ENCODE assay signal across 25 cellular contexts in the genomic region with DNA sequence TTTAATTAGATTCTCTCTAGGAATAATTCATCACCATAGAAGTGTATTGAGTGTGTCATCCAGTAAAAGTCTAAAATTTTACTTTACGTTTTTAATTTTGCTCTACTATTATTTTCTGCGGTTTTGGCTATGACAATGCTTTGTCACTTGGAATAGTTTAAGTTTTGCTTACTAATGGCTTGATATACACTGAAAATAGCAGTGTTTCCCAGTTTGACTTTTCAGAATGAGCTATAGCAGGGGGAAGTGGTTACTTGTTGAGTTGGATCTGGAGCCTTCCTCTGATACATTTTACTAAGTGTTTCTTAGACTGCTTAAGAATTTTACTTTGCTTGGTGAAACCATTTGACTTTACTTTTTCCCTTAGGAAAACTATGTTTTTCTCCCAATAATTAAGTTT. TPM values are rescaled to one million over a fixed set of nuclear protein-coding genes. Genes with fewer than 3 reads are reported as not detected.
"Had no signal": no experiment of that assay in that cellular context is flagged by ENCODE, and none has a peak within 500 bp of the region (broad histone marks: within the 10 kb centered on the region; RNA-seq: fewer than 3 reads in every experiment).

No MANE protein-coding gene starts in this region.

- H3K27me3 Mint-ChIP-seq: stimulated activated memory B cell treated with anti-CD40 and anti-IgM and Interleukin-4, amounts not matched to agents 10 μg/mL and 1 μg/mL and 100 μg/mL, for 72 hours; stimulated activated naive CD8-positive, alpha-beta T cell treated with anti-CD3 and anti-CD28 coated beads, Interleukin-15, amount 100 ng/mL, for 72 hours had no signal

- H3K4me3 Mint-ChIP-seq: nephron progenitor cell; stimulated activated memory B cell treated with anti-CD40 and anti-IgM and Interleukin-4, amounts not matched to agents 10 μg/mL and 1 μg/mL and 100 μg/mL, for 72 hours; stimulated activated naive CD8-positive, alpha-beta T cell treated with anti-CD3 and anti-CD28 coated beads, Interleukin-15, amount 100 ng/mL, for 72 hours had no signal

- H3K4me2 ChIP-seq: hepatocyte had no signal

- H3K27ac ChIP-seq: dorsolateral prefrontal cortex, hepatocyte, left ventricle myocardium inferior, neutrophil, psoas muscle, right lobe of liver, testis, tibial nerve, upper lobe of right lung, vagina had no signal

- H3K9me3 ChIP-seq: left ventricle myocardium inferior, neutrophil, psoas muscle, right lobe of liver, testis, tibial nerve, upper lobe of right lung, vagina had no signal

- FAIRE-seq: kidney had no signal

- DNase-seq: dorsolateral prefrontal cortex; effector CD8-positive, alpha-beta T cell; foreskin melanocyte; kidney; left cardiac atrium; left ventricle myocardium inferior; mesenchymal stem cell; midbrain; nephron progenitor cell; psoas muscle; retina; right lobe of liver; stimulated activated CD4-positive, alpha-beta T cell treated with anti-CD3 and anti-CD28 coated beads, Interleukin-4, amount 100 ng/mL, for 1 hour; stimulated activated CD8-positive, alpha-beta memory T cell treated with anti-CD3 and anti-CD28 coated beads, Interleukin-4, amount 100 ng/mL, for 48 hours; stimulated activated naive CD8-positive, alpha-beta T cell treated with anti-CD3 and anti-CD28 coated beads, Interleukin-15, amount 100 ng/mL, for 72 hours; testis; upper lobe of right lung had no signal

- H2AFZ ChIP-seq: hepatocyte had no signal

- H3K27me3 ChIP-seq: dorsolateral prefrontal cortex, hepatocyte, neutrophil, right lobe of liver, testis, tibial nerve, upper lobe of right lung, vagina had no signal

- H3K27ac Mint-ChIP-seq: stimulated activated memory B cell treated with anti-CD40 and anti-IgM and Interleukin-4, amounts not matched to agents 10 μg/mL and 1 μg/mL and 100 μg/mL, for 72 hours; stimulated activated naive CD8-positive, alpha-beta T cell treated with anti-CD3 and anti-CD28 coated beads, Interleukin-15, amount 100 ng/mL, for 72 hours had no signal

- H3K9me3 Mint-ChIP-seq: nephron progenitor cell; stimulated activated memory B cell treated with anti-CD40 and anti-IgM and Interleukin-4, amounts not matched to agents 10 μg/mL and 1 μg/mL and 100 μg/mL, for 72 hours; stimulated activated naive CD8-positive, alpha-beta T cell treated with anti-CD3 and anti-CD28 coated beads, Interleukin-15, amount 100 ng/mL, for 72 hours had no signal

- H3K4me3 ChIP-seq: dorsolateral prefrontal cortex, hepatocyte, left ventricle myocardium inferior, lung, psoas muscle, right lobe of liver, testis, tibial nerve, upper lobe of right lung, vagina had no signal

- ATAC-seq: left cardiac atrium; psoas muscle; right lobe of liver; stimulated activated memory B cell treated with anti-CD40 and anti-IgM and Interleukin-4, amounts not matched to agents 10 μg/mL and 1 μg/mL and 100 μg/mL, for 72 hours; stimulated activated naive CD8-positive, alpha-beta T cell treated with anti-CD3 and anti-CD28 coated beads, Interleukin-15, amount 100 ng/mL, for 72 hours; upper lobe of right lung had no signal

RNA-seq across cellular contexts. Expression of a gene that starts 53.2 kb away (rescaled TPM):
- total RNA-seq: left ventricle myocardium inferior, tibial nerve, upper lobe of right lung had no signal

RNA-seq across cellular contexts. Expression of a gene that starts 55.8 kb away (rescaled TPM):
- total RNA-seq: dorsolateral prefrontal cortex, kidney, left cardiac atrium, left ventricle myocardium inferior, right lobe of liver, subcutaneous adipose tissue, tibial nerve, upper lobe of right lung, vagina had no signal
- polyA plus RNA-seq: esophagus, lung, psoas muscle had no signal
